ENCODE assay signal across 1 cellular context in genomic region chr9:91948423-91949292, GRCh38.
TF ChIP-seq lines count a peak whose summit lies in the region.

No MANE protein-coding gene starts in this region.

TF ChIP-seq in HEK293, 187 proteins besides CTCF, POLR2A, EP300 and RAD21 (continued from another document):
- TF ChIP-seq OVOL3 (tag by site-specific recombination; IDR thresholded peaks at IDR 0.05), result no peak
